ENCODE assay signal across 13 cellular contexts in the genomic region with DNA sequence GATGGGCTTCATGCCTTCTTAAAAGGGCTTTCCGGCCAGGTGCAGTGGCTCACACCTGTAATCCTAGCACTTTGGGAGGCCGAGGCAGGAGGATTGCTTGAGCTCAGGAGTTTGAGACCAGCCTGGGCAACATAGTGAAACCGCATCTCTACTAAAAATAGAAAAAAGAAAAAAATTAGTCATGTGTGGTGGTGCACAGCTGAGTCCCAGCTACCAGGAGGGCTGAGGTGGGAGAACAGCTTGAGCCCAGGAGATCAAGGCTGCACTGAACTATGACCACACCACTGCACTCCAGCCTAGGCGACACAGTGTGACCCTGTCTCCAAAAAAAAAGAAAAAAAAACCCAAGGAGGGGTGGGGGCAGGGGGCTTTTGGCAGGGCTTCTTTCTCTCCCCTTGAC. TPM values are rescaled to one million over a fixed set of nuclear protein-coding genes. Genes with fewer than 3 reads are reported as not detected.
DNase-seq lines count a peak whose midpoint lies in the region; ATAC-seq and TF ChIP-seq lines count a peak whose summit lies in the region.
"Had no signal": no experiment of that assay in that cellular context is flagged by ENCODE, and none has a peak within 500 bp of the region (broad histone marks: within the 10 kb centered on the region; RNA-seq: fewer than 3 reads in every experiment).

No MANE protein-coding gene starts in this region.

- H3K36me3 ChIP-seq in Karpas-422 (ENCODE audit: insufficient read depth, low read length), result peaks cover 38% of the 10 kb centered on the region
- peaks cover 0 to 4% of the 10 kb centered on the region in 2 donors for H3K36me3 ChIP-seq in body of pancreas (replicated peaks in 1 of 2; ENCODE audit: insufficient read depth in 1 of 2, low read depth in 2 of 2)
- H3K36me3 ChIP-seq in tibial artery, result peaks cover 53 to 81% (median 55%) of the 10 kb centered on the region in 3 donors

- no peak overlapping the region for H3K4me3 ChIP-seq in GM12865 (ENCODE audit: low read depth, low read length)
- H3K4me3 ChIP-seq in Karpas-422 (ENCODE audit: low read length), result no peak overlapping the region
- H3K4me3 ChIP-seq in body of pancreas, result no peak overlapping the region
- no peak overlapping the region for H3K4me3 ChIP-seq in tibial artery
- H3K4me3 ChIP-seq: GM23338, SJCRH30 had no signal

- 91 to 95% methylated on average over 4 of the region's 4 CpGs for WGBS in body of pancreas, 2 donors

- H3K27ac ChIP-seq in Karpas-422 (ENCODE audit: low read length), result 0 out of 2 replicates have a peak overlapping the region, but pooled peaks have one; percentile 17
- H3K27ac ChIP-seq in body of pancreas, result no peak overlapping the region
- no peak overlapping the region for H3K27ac ChIP-seq in tibial artery
- H3K27ac ChIP-seq: SJCRH30 had no signal

- intact Hi-C loops in body of pancreas (cut with DNase I), result no loop called here
- intact Hi-C loops in tibial artery (cut with DNase I; ENCODE audit: low total_unique reads), result no loop called here

- TF ChIP-seq CTCF in GM12865 (IDR thresholded peaks at IDR 0.05; ENCODE audit: insufficient read depth, low read depth, low read length, missing control alignments) (no peak), body of pancreas (IDR thresholded peaks at IDR 0.05) (no peak), tibial artery (IDR thresholded peaks at IDR 0.05) (no peak)

- ATAC-seq in GM19395 (IDR thresholded peaks at IDR 0.05; ENCODE audit: unreplicated experiment) (peak; percentile 82), HG02763 (IDR thresholded peaks at IDR 0.05; ENCODE audit: unreplicated experiment) (peak; percentile 63), body of pancreas (no peak)
- ATAC-seq: GM23338, WTC11 had no signal

- no peaks in the 10 kb centered on the region for H4K20me1 ChIP-seq in Karpas-422 (ENCODE audit: insufficient read depth, low read depth, low read length)

- peak; percentile 45 for DNase-seq in GM12865 (ENCODE audit: low read depth)
- no peak for DNase-seq in Karpas-422
- no peak for DNase-seq in SW 1271 (lab: John Stamatoyannopoulos, UW)
- DNase-seq in DMS153 treated with DMSO at 0.1 percent for 48 hours (lab: John Stamatoyannopoulos, UW; ENCODE audit: unreplicated experiment), result no peak
- DNase-seq in body of pancreas, result no peak
- DNase-seq in tibial artery, result no peak
- DNase-seq: activated gamma-delta T cell, erythroblast, SJCRH30 had no signal

- H3K9ac ChIP-seq in Karpas-422 (ENCODE audit: low read length), result no peak overlapping the region

- no peaks in the 10 kb centered on the region for H3K9me2 ChIP-seq in Karpas-422 (replicated peaks; ENCODE audit: insufficient read depth, low read length)

- H3K4me2 ChIP-seq in Karpas-422 (ENCODE audit: low read depth, low read length, poor library complexity, severe bottlenecking), result no peak overlapping the region
- H3K4me2 ChIP-seq: GM23338 had no signal

- no peak overlapping the region for H2AFZ ChIP-seq in Karpas-422 (ENCODE audit: low read length)
- H2AFZ ChIP-seq: GM23338 had no signal

- TF ChIP-seq POLR2A in body of pancreas (IDR thresholded peaks at IDR 0.05), result no peak

- H3K4me1 ChIP-seq in Karpas-422 (ENCODE audit: low read length) (peaks cover 12% of the 10 kb centered on the region), body of pancreas (peaks cover 8% of the 10 kb centered on the region), tibial artery (peaks cover 0 to 19% (median 14%) of the 10 kb centered on the region in 4 donors)
- H3K4me1 ChIP-seq: SJCRH30 had no signal

- no peaks in the 10 kb centered on the region for H3K9me3 ChIP-seq in Karpas-422 (ENCODE audit: low read length)
- H3K9me3 ChIP-seq in body of pancreas, result no peaks in the 10 kb centered on the region
- H3K9me3 ChIP-seq in tibial artery, result no peaks in the 10 kb centered on the region
- H3K9me3 ChIP-seq: SJCRH30 had no signal

- H3K79me2 ChIP-seq in Karpas-422 (ENCODE audit: low read length), result peaks cover 55% of the 10 kb centered on the region

- H3K27me3 ChIP-seq in Karpas-422 (ENCODE audit: low read length), result no peaks in the 10 kb centered on the region
- H3K27me3 ChIP-seq in body of pancreas, result no peaks in the 10 kb centered on the region
- H3K27me3 ChIP-seq in tibial artery, result no peaks in the 10 kb centered on the region
- H3K27me3 ChIP-seq: SJCRH30 had no signal

RNA-seq across cellular contexts. Expression of gene CARS2, which starts 7.2 kb away (rescaled TPM):
- total RNA-seq in Karpas-422 (2014; rRNA removed; shearing (Covaris generic); ENCODE audit: low replicate concordance), result 48.2 and 102 TPM in 2 replicates
- total RNA-seq in body of pancreas, result 10 to 100 TPM; 30.1 to 43.5 TPM

RNA-seq across cellular contexts. Expression of gene ING1, which starts 14.8 kb away (rescaled TPM):
- 6.3 and 19.9 TPM in 2 replicates for total RNA-seq in Karpas-422 (2014; rRNA removed; shearing (Covaris generic); ENCODE audit: low replicate concordance)
- total RNA-seq in body of pancreas, result 1 to 10 TPM; 3.4 to 4.6 TPM
